Comparison of ENCODE assay signal across 9 cellular contexts in genomic region chr16:4414187-4414909, GRCh38. TPM values are rescaled to one million over a fixed set of nuclear protein-coding genes. Genes with fewer than 3 reads are reported as not detected.
A peak's percentile ranks its signal among the peaks of the same experiment; 100 is the strongest.
DNase-seq lines count a peak whose midpoint lies in the region; ATAC-seq, FAIRE-seq and TF ChIP-seq lines count a peak whose summit lies in the region.
"Had no signal": no experiment of that assay in that cellular context is flagged by ENCODE, and none has a peak within 500 bp of the region (broad histone marks: within the 10 kb centered on the region; RNA-seq: fewer than 3 reads in every experiment).

No MANE protein-coding gene starts in this region.

- DNase-seq in activated gamma-delta T cell treated with Interleukin-2 at 50 U/mL for 16 hours: peak; percentile 73
- DNase-seq in activated gamma-delta T cell (lab: John Stamatoyannopoulos, UW): no peak
- peak; percentile 98 for DNase-seq in activated CD8-positive, alpha-beta memory T cell treated with anti-CD3 and anti-CD28 coated beads, Interleukin-2, amount 10 ng/mL, durations not matched to agents 7 days and 5 days
- no peak for DNase-seq in kidney glomerular epithelial cell (lab: John Stamatoyannopoulos, UW)
- no peak for DNase-seq in RCC 7860 (ENCODE audit: low spot score)
- DNase-seq in globus pallidus (ENCODE audit: low spot score): no peak

- no peaks in the 10 kb centered on the region for H3K9me3 Mint-ChIP-seq in activated CD8-positive, alpha-beta memory T cell treated with anti-CD3 and anti-CD28 coated beads, Interleukin-2, amount 10 ng/mL, durations not matched to agents 7 days and 5 days (ENCODE audit: low read depth)
- H3K9me3 Mint-ChIP-seq in nephron: no peaks in the 10 kb centered on the region

- no peaks in the 10 kb centered on the region for H3K27me3 Mint-ChIP-seq in activated CD8-positive, alpha-beta memory T cell treated with anti-CD3 and anti-CD28 coated beads, Interleukin-2, amount 10 ng/mL, durations not matched to agents 7 days and 5 days
- peaks cover 4% of the 10 kb centered on the region for H3K27me3 Mint-ChIP-seq in nephron (ENCODE audit: low read depth)

- peaks cover 30% of the 10 kb centered on the region for H3K36me3 Mint-ChIP-seq in activated CD8-positive, alpha-beta memory T cell treated with anti-CD3 and anti-CD28 coated beads, Interleukin-2, amount 10 ng/mL, durations not matched to agents 7 days and 5 days
- H3K36me3 Mint-ChIP-seq in nephron (ENCODE audit: low read depth): no peaks in the 10 kb centered on the region

- no peak for FAIRE-seq in RCC 7860 (lab: Jason Lieb, UNC)

- TF ChIP-seq CTCF in nephron (IDR thresholded peaks at IDR 0.05; ENCODE audit: unreplicated experiment in 3 of 3): no peak

- CTCF ChIA-PET in activated CD8-positive, alpha-beta memory T cell treated with anti-CD3 and anti-CD28 coated beads, Interleukin-2, amount 10 ng/mL, durations not matched to agents 7 days and 5 days (lab: Charles Lee): interaction anchor here (0.6 to 9.2 kb wide), 14 partner anchors 11 to 1294 kb away, joined by 3 to 51 read pairs (median 4); partner anchors contain the start of gene MGRN1

- H3K4me1 Mint-ChIP-seq in activated CD8-positive, alpha-beta memory T cell treated with anti-CD3 and anti-CD28 coated beads, Interleukin-2, amount 10 ng/mL, durations not matched to agents 7 days and 5 days: peaks cover 47% of the 10 kb centered on the region
- H3K4me1 Mint-ChIP-seq in nephron: peaks cover 48% of the 10 kb centered on the region

- H3K4me3 Mint-ChIP-seq in activated CD8-positive, alpha-beta memory T cell treated with anti-CD3 and anti-CD28 coated beads, Interleukin-2, amount 10 ng/mL, durations not matched to agents 7 days and 5 days: peak overlapping the region; percentile 90
- peak overlapping the region; percentile 73 to 97 (median 92) for H3K4me3 Mint-ChIP-seq in nephron

- peak; percentile 57 for ATAC-seq in HG03457 (IDR thresholded peaks at IDR 0.05; ENCODE audit: unreplicated experiment)
- ATAC-seq in activated CD8-positive, alpha-beta memory T cell treated with anti-CD3 and anti-CD28 coated beads, Interleukin-2, amount 10 ng/mL, durations not matched to agents 7 days and 5 days: peak; percentile 60
- ATAC-seq: body of pancreas had no signal

- H3K27ac Mint-ChIP-seq in activated CD8-positive, alpha-beta memory T cell treated with anti-CD3 and anti-CD28 coated beads, Interleukin-2, amount 10 ng/mL, durations not matched to agents 7 days and 5 days: peak overlapping the region; percentile 92
- peak overlapping the region in 1 of 3 experiments; percentile 52 for H3K27ac Mint-ChIP-seq in nephron

RNA-seq across cellular contexts. Expression of gene CORO7, which starts 2.0 kb away (rescaled TPM):
- 100 to 1,000 TPM; 142 to 246 TPM for total RNA-seq in activated CD8-positive, alpha-beta memory T cell treated with anti-CD3 and anti-CD28 coated beads, Interleukin-2, amount 10 ng/mL, durations not matched to agents 7 days and 5 days

RNA-seq across cellular contexts. Expression of gene DNAJA3, which starts 11.3 kb away (rescaled TPM):
- 10 to 100 TPM; 64.0 to 68.7 TPM for total RNA-seq in activated CD8-positive, alpha-beta memory T cell treated with anti-CD3 and anti-CD28 coated beads, Interleukin-2, amount 10 ng/mL, durations not matched to agents 7 days and 5 days

RNA-seq across cellular contexts. Expression of gene VASN, which starts 42.7 kb away (rescaled TPM):
- not detected for total RNA-seq in activated CD8-positive, alpha-beta memory T cell treated with anti-CD3 and anti-CD28 coated beads, Interleukin-2, amount 10 ng/mL, durations not matched to agents 7 days and 5 days

Comparison
In these comparisons a context has a peak if more than half of its experiments do, and no peak if none do; other contexts are left out.
1. DNase-seq: peak in activated gamma-delta T cell treated with Interleukin-2 at 50 U/mL for 16 hours (single experiment) and activated CD8-positive, alpha-beta memory T cell treated with anti-CD3 and anti-CD28 coated beads, Interleukin-2, amount 10 ng/mL, durations not matched to agents 7 days and 5 days (single experiment); none in activated gamma-delta T cell (single experiment), kidney glomerular epithelial cell (single experiment), RCC 7860 (single experiment) and globus pallidus (single experiment).